8 cellular contexts compared by ENCODE assay signal in the genomic region with DNA sequence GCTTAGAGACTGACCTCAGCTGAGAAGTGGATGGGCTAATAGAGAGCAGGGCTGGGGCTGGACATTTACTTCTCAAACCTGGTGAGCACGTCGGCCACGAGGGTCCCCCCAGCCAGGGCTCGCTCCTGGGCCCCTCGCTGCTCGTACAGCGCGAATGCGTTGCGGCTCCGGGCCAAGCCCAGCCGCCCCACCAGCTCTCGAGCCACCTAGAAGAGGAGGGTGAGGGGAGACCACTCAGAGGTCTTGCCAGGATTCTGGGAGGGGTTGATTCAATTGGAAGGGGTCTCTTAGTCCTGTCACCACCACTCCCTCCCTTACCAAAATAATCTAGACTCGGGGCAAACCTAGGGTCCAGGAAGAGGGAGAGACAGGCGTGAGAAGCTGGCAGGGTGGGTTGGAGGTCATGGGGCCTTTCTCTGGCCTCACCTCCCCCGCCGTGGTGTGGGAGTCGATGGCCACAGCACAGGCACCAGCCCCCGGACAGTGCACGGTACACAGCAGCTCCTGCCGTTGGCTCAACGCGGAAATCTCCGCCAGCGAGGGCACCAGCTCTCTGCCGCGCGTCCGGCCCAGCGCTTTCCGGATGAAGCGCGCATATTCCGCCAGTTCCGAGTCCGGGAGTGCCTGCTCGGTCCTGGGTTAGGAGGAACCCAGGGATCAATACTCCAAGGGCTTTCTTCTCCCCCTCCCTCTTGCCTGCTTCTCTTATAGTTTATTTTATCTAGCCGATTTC. TPM values are rescaled to one million over a fixed set of nuclear protein-coding genes. Genes with fewer than 3 reads are reported as not detected.
DNase-seq lines count a peak whose midpoint lies in the region; ATAC-seq and TF ChIP-seq lines count a peak whose summit lies in the region.
"Had no signal": no experiment of that assay in that cellular context is flagged by ENCODE, and none has a peak within 500 bp of the region (broad histone marks: within the 10 kb centered on the region; RNA-seq: fewer than 3 reads in every experiment).

No MANE protein-coding gene starts in this region.

- H3K4me3 Mint-ChIP-seq in activated CD8-positive, alpha-beta T cell treated with anti-CD3 and anti-CD28 coated beads for 36 hours, result peak overlapping the region; percentile 70
- H3K4me3 Mint-ChIP-seq in naive thymus-derived CD4-positive, alpha-beta T cell, result peak overlapping the region; percentile 34 to 85 (median 74)

- DNase-seq in activated CD8-positive, alpha-beta T cell treated with anti-CD3 and anti-CD28 coated beads for 36 hours, result no peak
- no peak for DNase-seq in naive thymus-derived CD4-positive, alpha-beta T cell
- DNase-seq in GDM1 (lab: John Stamatoyannopoulos, UW) (no peak), WERI-Rb-1 (no peak)
- DNase-seq: DMS153, NCI-H2171 treated with DMSO at 0.1 percent for 48 hours had no signal

- no peaks in the 10 kb centered on the region for H4K20me1 ChIP-seq in DOHH2 (ENCODE audit: control insufficient read depth, insufficient read depth, low read depth, low read length)

- CTCF ChIA-PET in activated CD8-positive, alpha-beta T cell treated with anti-CD3 and anti-CD28 coated beads for 36 hours (lab: Charles Lee), result interaction anchor here (1.3 to 4.0 kb wide), 4 partner anchors 9 to 93 kb away, joined by 7 to 18 read pairs (median 8); partner anchors contain the start of gene TUBG2
- CTCF ChIA-PET in naive thymus-derived CD4-positive, alpha-beta T cell (lab: Charles Lee), result interaction anchor here (0.6 to 1.0 kb wide), 4 partner anchors 8 to 93 kb away, joined by 3 to 4 read pairs (median 4); no protein-coding TSS in a partner anchor

- H3K9me3 Mint-ChIP-seq in activated CD8-positive, alpha-beta T cell treated with anti-CD3 and anti-CD28 coated beads for 36 hours, result no peaks in the 10 kb centered on the region
- no peaks in the 10 kb centered on the region for H3K9me3 Mint-ChIP-seq in naive thymus-derived CD4-positive, alpha-beta T cell

- H3K9me2 ChIP-seq in DOHH2 (replicated peaks; ENCODE audit: control insufficient read depth, low read length), result no peaks in the 10 kb centered on the region

- H3K9me3 ChIP-seq in DOHH2 (ENCODE audit: control insufficient read depth, insufficient read depth, low read length), result no peaks in the 10 kb centered on the region
- no peaks in the 10 kb centered on the region for H3K9me3 ChIP-seq in naive thymus-derived CD4-positive, alpha-beta T cell (ENCODE audit: control insufficient read depth in 2 of 3, low read length in 3 of 3)
- no peaks in the 10 kb centered on the region for H3K9me3 ChIP-seq in WERI-Rb-1 (ENCODE audit: severe bottlenecking)

- H3K27me3 Mint-ChIP-seq in activated CD8-positive, alpha-beta T cell treated with anti-CD3 and anti-CD28 coated beads for 36 hours, result peaks cover 51% of the 10 kb centered on the region
- H3K27me3 Mint-ChIP-seq in naive thymus-derived CD4-positive, alpha-beta T cell, result peaks cover 19 to 63% (median 26%) of the 10 kb centered on the region in 5 donors

- TF ChIP-seq CTCF in DOHH2 (IDR thresholded peaks at IDR 0.05; ENCODE audit: low read depth, low read length, poor library complexity, severe bottlenecking), result no peak
- TF ChIP-seq CTCF in activated CD8-positive, alpha-beta T cell treated with anti-CD3 and anti-CD28 coated beads for 36 hours (IDR thresholded peaks at IDR 0.05), result no peak
- TF ChIP-seq CTCF in WERI-Rb-1 (IDR thresholded peaks at IDR 0.05; ENCODE audit: low read depth, low read length), result no peak

- H3K4me1 ChIP-seq in DOHH2 (ENCODE audit: control insufficient read depth, low read length), result peaks cover 39% of the 10 kb centered on the region
- H3K4me1 ChIP-seq in naive thymus-derived CD4-positive, alpha-beta T cell (ENCODE audit: control insufficient read depth in 2 of 2, insufficient read depth in 2 of 2, low read length in 2 of 2), result peaks cover 2 to 28% of the 10 kb centered on the region in 2 donors

- H3K27ac Mint-ChIP-seq in activated CD8-positive, alpha-beta T cell treated with anti-CD3 and anti-CD28 coated beads for 36 hours, result no peak overlapping the region
- H3K27ac Mint-ChIP-seq in naive thymus-derived CD4-positive, alpha-beta T cell, result peak overlapping the region in 3 of 9 donors; percentile 21 to 80 (median 74)

- peaks cover under 1% of the 10 kb centered on the region for H3K36me3 Mint-ChIP-seq in activated CD8-positive, alpha-beta T cell treated with anti-CD3 and anti-CD28 coated beads for 36 hours (ENCODE audit: low read depth)
- H3K36me3 Mint-ChIP-seq in naive thymus-derived CD4-positive, alpha-beta T cell, result peaks cover 0 to 10% (median 4%) of the 10 kb centered on the region in 5 donors

- H3K27ac ChIP-seq in DOHH2 (ENCODE audit: low read depth, low read length), result no peak overlapping the region
- H3K27ac ChIP-seq in naive thymus-derived CD4-positive, alpha-beta T cell (ENCODE audit: low read depth, low read length), result no peak overlapping the region
- no peak overlapping the region for H3K27ac ChIP-seq in WERI-Rb-1

- H3F3A ChIP-seq in DOHH2 (ENCODE audit: control insufficient read depth, insufficient read depth), result 0 out of 2 replicates have a peak, but pooled peaks cover 5% of the 10 kb centered on the region

- H3K4me3 ChIP-seq in DOHH2 (ENCODE audit: low read length), result peak overlapping the region; percentile 60; the same call in 1 of the 2 replicates
- H3K4me3 ChIP-seq in naive thymus-derived CD4-positive, alpha-beta T cell (ENCODE audit: low read length), result no peak overlapping the region
- H3K4me3 ChIP-seq in WERI-Rb-1 (ENCODE audit: low read depth, low read length), result no peak overlapping the region

- H3K36me3 ChIP-seq in DOHH2 (ENCODE audit: control insufficient read depth, low read length) (no peaks in the 10 kb centered on the region), WERI-Rb-1 (peaks cover 80% of the 10 kb centered on the region)
- peaks cover 0 to 11% (median 0%) of the 10 kb centered on the region in 3 experiments for H3K36me3 ChIP-seq in naive thymus-derived CD4-positive, alpha-beta T cell (ENCODE audit: control insufficient read depth in 2 of 3, insufficient read depth in 3 of 3, low read length in 3 of 3)

- intact Hi-C loops in activated CD8-positive, alpha-beta T cell treated with anti-CD3 and anti-CD28 coated beads for 36 hours (cut with micrococcal nuclease), result no loop called here
- intact Hi-C loops in naive thymus-derived CD4-positive, alpha-beta T cell (cut with micrococcal nuclease), result loop anchor here (1.0 to 10.0 kb wide), 3 partner anchors 8 to 356 kb away; partner anchors contain the start of gene BECN1 (in 1 of the 2)

- H3K4me1 Mint-ChIP-seq in activated CD8-positive, alpha-beta T cell treated with anti-CD3 and anti-CD28 coated beads for 36 hours (ENCODE audit: low read depth), result peaks cover 20% of the 10 kb centered on the region
- H3K4me1 Mint-ChIP-seq in naive thymus-derived CD4-positive, alpha-beta T cell, result peaks cover 7 to 30% (median 24%) of the 10 kb centered on the region in 7 donors

- H3K27me3 ChIP-seq in DOHH2 (ENCODE audit: control insufficient read depth, low read length), result peaks cover 62% of the 10 kb centered on the region
- peaks cover 0 to 30% of the 10 kb centered on the region in 2 donors for H3K27me3 ChIP-seq in naive thymus-derived CD4-positive, alpha-beta T cell (ENCODE audit: control insufficient read depth in 2 of 2, insufficient read depth in 2 of 2, low read length in 2 of 2)
- H3K27me3 ChIP-seq in WERI-Rb-1 (ENCODE audit: insufficient read depth, low read depth, severe bottlenecking), result no peaks in the 10 kb centered on the region

- no peak for ATAC-seq in activated CD8-positive, alpha-beta T cell treated with anti-CD3 and anti-CD28 coated beads for 36 hours
- ATAC-seq in naive thymus-derived CD4-positive, alpha-beta T cell, result no peak
- no peak for ATAC-seq in HG03135 (IDR thresholded peaks at IDR 0.05; ENCODE audit: unreplicated experiment)

- peak overlapping the region; percentile 59 for H3K4me2 ChIP-seq in DOHH2 (ENCODE audit: low read length)

- H3K79me2 ChIP-seq in DOHH2 (ENCODE audit: control insufficient read depth, low read length), result no peaks in the 10 kb centered on the region

- POLR2A ChIA-PET in activated CD8-positive, alpha-beta T cell treated with anti-CD3 and anti-CD28 coated beads for 36 hours (lab: Charles Lee), result interaction anchor here (0.9 to 1.2 kb wide), 3 partner anchors 8 to 103 kb away, joined by 3 to 4 read pairs (median 4); partner anchors contain the start of genes RETREG3 and TUBG1
- POLR2A ChIA-PET in naive thymus-derived CD4-positive, alpha-beta T cell (lab: Charles Lee), result interaction anchor here (0.7 to 1.1 kb wide), 3 partner anchors 8 to 63 kb away, joined by 3 to 4 read pairs (median 3); no protein-coding TSS in a partner anchor

RNA-seq across cellular contexts. Expression of gene PLEKHH3, which starts 5.7 kb away (rescaled TPM):
- under 1 TPM; 0.29 to 0.65 TPM for total RNA-seq in activated CD8-positive, alpha-beta T cell treated with anti-CD3 and anti-CD28 coated beads for 36 hours
- 1 to 10 TPM in 2 of 5 experiments, under 1 TPM in 1, not detected in 2; 0.89 to 1.6 (median 1.1) TPM for total RNA-seq in naive thymus-derived CD4-positive, alpha-beta T cell
- not detected for polyA plus RNA-seq in naive thymus-derived CD4-positive, alpha-beta T cell

RNA-seq across cellular contexts. Expression of gene CCR10, which starts 10.6 kb away (rescaled TPM):
- not detected for total RNA-seq in activated CD8-positive, alpha-beta T cell treated with anti-CD3 and anti-CD28 coated beads for 36 hours
- total RNA-seq in naive thymus-derived CD4-positive, alpha-beta T cell, result 1 to 10 TPM in 2 of 5 experiments, under 1 TPM in 3; 0.56 to 1.7 (median 0.67) TPM
- polyA plus RNA-seq in naive thymus-derived CD4-positive, alpha-beta T cell, result under 1 TPM; 0.22 to 0.44 TPM

RNA-seq across cellular contexts. Expression of gene CNTNAP1, which starts 11.2 kb away (rescaled TPM):
- total RNA-seq in activated CD8-positive, alpha-beta T cell treated with anti-CD3 and anti-CD28 coated beads for 36 hours, result under 1 TPM; 0.13 to 0.25 TPM
- total RNA-seq in naive thymus-derived CD4-positive, alpha-beta T cell, result 1 to 10 TPM in 4 of 5 experiments, under 1 TPM in 1; 0.92 to 2.4 (median 2.1) TPM
- under 1 TPM; 0.04 to 0.86 TPM for polyA plus RNA-seq in naive thymus-derived CD4-positive, alpha-beta T cell

RNA-seq across cellular contexts. Expression of gene TUBG2, which starts 12.0 kb away (rescaled TPM):
- 1 to 10 TPM; 7.5 TPM for total RNA-seq in activated CD8-positive, alpha-beta T cell treated with anti-CD3 and anti-CD28 coated beads for 36 hours
- 10 to 100 TPM in 4 of 5 experiments, 1 to 10 TPM in 1; 9.0 to 20.3 (median 15.3) TPM for total RNA-seq in naive thymus-derived CD4-positive, alpha-beta T cell
- 1 to 10 TPM; 4.9 to 8.7 TPM for polyA plus RNA-seq in naive thymus-derived CD4-positive, alpha-beta T cell
